ENCODE assay signal across 8 cellular contexts in genomic region chr15:85443046-85443445, GRCh38.
DNase-seq lines count a peak whose midpoint lies in the region; ATAC-seq, FAIRE-seq and TF ChIP-seq lines count a peak whose summit lies in the region.

No MANE protein-coding gene starts in this region.

- intact Hi-C loops in Panc1 (cut with micrococcal nuclease; ENCODE audit: unreplicated experiment) (no loop called here), pancreas (cut with DNase I) (no loop called here)

- ATAC-seq in GM19043 (IDR thresholded peaks at IDR 0.05; ENCODE audit: low read depth, unreplicated experiment) (peak; percentile 25), HG02763 (IDR thresholded peaks at IDR 0.05; ENCODE audit: unreplicated experiment) (peak; percentile 37), Panc1 (no peak), pancreas (peak in 1 of 4 donors; percentile 8)

- no TSS peak for BruUV-seq in Panc1 (replicated peaks; lab: Mats Ljungman, UMichigan)

- FAIRE-seq in pancreas (lab: Jason Lieb, UNC): no peak

- H3K27ac ChIP-seq in Panc1 (ENCODE audit: low read length) (peak overlapping the region; percentile 62), pancreas (peak overlapping the region in 3 of 4 donors; percentile 17 to 59 (median 43))

- CTCF ChIA-PET in Panc1 (lab: Charles Lee): interaction anchor here (0.6 kb wide), 1 partner anchor 111 kb away, joined by 9 read pairs; no protein-coding TSS in a partner anchor

- H3K4me3 ChIP-seq in Panc1 (ENCODE audit: low read depth in 2 of 2, low read length in 2 of 2): no peak overlapping the region
- no peak overlapping the region for H3K4me3 ChIP-seq in pancreas

- in situ Hi-C loops in Panc1 (cut with HindIII; ENCODE audit: low pct_unique_long_range_greater_than_20kb, low sequenced_read_pairs): no loop called here

- POLR2A ChIA-PET in Panc1 (lab: Charles Lee): no interaction called here

- no peaks in the 10 kb centered on the region for H3K27me3 ChIP-seq in Panc1 (ENCODE audit: control insufficient read depth, insufficient read depth, low read length)
- no peaks in the 10 kb centered on the region for H3K27me3 ChIP-seq in pancreas

- TF ChIP-seq CTCF in Panc1 (IDR thresholded peaks at IDR 0.05) (no peak), pancreas (IDR thresholded peaks at IDR 0.05) (no peak)

- no peak for DNase-seq in Panc1 (ENCODE audit: low read depth, low spot score)
- DNase-seq in pancreas: no peak
- DNase-seq in T-helper 2 cell: no peak
- no peak for DNase-seq in DMS 273 (lab: John Stamatoyannopoulos, UW; ENCODE audit: unreplicated experiment)
- DNase-seq in NCI-H1930 (lab: John Stamatoyannopoulos, UW): no peak
- DNase-seq in NCI-H1092 treated with DMSO at 0.1 percent for 48 hours (lab: John Stamatoyannopoulos, UW): no peak

- H3K4me1 ChIP-seq in Panc1 (ENCODE audit: control insufficient read depth, insufficient read depth, low read length) (peaks cover 40% of the 10 kb centered on the region), pancreas (peaks cover 9 to 21% (median 19%) of the 10 kb centered on the region in 3 donors)

- no peaks in the 10 kb centered on the region for H3K9me3 ChIP-seq in Panc1 (ENCODE audit: control insufficient read depth, insufficient read depth, low read depth, low read length)
- no peaks in the 10 kb centered on the region for H3K9me3 ChIP-seq in pancreas

- no peaks in the 10 kb centered on the region for H3K36me3 ChIP-seq in Panc1 (ENCODE audit: control insufficient read depth, insufficient read depth, low read length)
- no peaks in the 10 kb centered on the region for H3K36me3 ChIP-seq in pancreas
